In genomic region chr7:119842786-119843185, GRCh38 we compare ENCODE assay signal across 2 cellular contexts.
TF ChIP-seq lines count a peak whose summit lies in the region.

No MANE protein-coding gene starts in this region.

TF ChIP-seq in GM23338, 12 proteins besides CTCF, POLR2A, EP300 and RAD21 (continued from another document):
- TF ChIP-seq REST (IDR thresholded peaks at IDR 0.05; ENCODE audit: unreplicated experiment): no peak
- no peak for TF ChIP-seq STAT1 (IDR thresholded peaks at IDR 0.05; ENCODE audit: unreplicated experiment)
- TF ChIP-seq, protein P1, sequence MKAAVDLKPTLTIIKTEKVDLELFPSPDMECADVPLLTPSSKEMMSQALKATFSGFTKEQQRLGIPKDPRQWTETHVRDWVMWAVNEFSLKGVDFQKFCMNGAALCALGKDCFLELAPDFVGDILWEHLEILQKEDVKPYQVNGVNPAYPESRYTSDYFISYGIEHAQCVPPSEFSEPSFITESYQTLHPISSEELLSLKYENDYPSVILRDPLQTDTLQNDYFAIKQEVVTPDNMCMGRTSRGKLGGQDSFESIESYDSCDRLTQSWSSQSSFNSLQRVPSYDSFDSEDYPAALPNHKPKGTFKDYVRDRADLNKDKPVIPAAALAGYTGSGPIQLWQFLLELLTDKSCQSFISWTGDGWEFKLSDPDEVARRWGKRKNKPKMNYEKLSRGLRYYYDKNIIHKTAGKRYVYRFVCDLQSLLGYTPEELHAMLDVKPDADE (IDR thresholded peaks at IDR 0.05): no peak

TF ChIP-seq in K562, 482 proteins besides CTCF, POLR2A, EP300 and RAD21 (continued from another document):
- TF ChIP-seq, protein P2, sequence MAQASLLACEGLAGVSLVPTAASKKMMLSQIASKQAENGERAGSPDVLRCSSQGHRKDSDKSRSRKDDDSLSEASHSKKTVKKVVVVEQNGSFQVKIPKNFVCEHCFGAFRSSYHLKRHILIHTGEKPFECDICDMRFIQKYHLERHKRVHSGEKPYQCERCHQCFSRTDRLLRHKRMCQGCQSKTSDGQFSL (CRISPR knock-in tag; IDR thresholded peaks at IDR 0.05): no peak
- TF ChIP-seq, protein P2 (tag; IDR thresholded peaks at IDR 0.05): no peak
- TF ChIP-seq ZNF707 (CRISPR knock-in tag; conservative IDR thresholded peaks at IDR 0.05) (no peak), MAFK (IDR thresholded peaks at IDR 0.05; ENCODE audit: low read length) (no peak), HLTF (IDR thresholded peaks at IDR 0.05) (no peak), TAF7 (tag; IDR thresholded peaks at IDR 0.05) (no peak), TRIM25 (IDR thresholded peaks at IDR 0.05; ENCODE audit: borderline replicate concordance) (no peak), IFI16 (CRISPR knock-in tag; IDR thresholded peaks at IDR 0.05) (no peak), TCF7L2 (IDR thresholded peaks at IDR 0.05; ENCODE audit: low read depth, low read length) (no peak), ZBTB34 (CRISPR knock-in tag; IDR thresholded peaks at IDR 0.05) (no peak), ARHGAP35 (IDR thresholded peaks at IDR 0.05; ENCODE audit: partially characterized antibody) (no peak), PTBP1 (IDR thresholded peaks at IDR 0.05; ENCODE audit: low read depth, low read length) (no peak), CCNT2 (IDR thresholded peaks at IDR 0.05; ENCODE audit: borderline replicate concordance, extremely low read depth, insufficient read length, low read depth, low read length) (no peak), SMAD4 (CRISPR knock-in tag; conservative IDR thresholded peaks at IDR 0.05) (no peak)
- TF ChIP-seq, protein P3, sequence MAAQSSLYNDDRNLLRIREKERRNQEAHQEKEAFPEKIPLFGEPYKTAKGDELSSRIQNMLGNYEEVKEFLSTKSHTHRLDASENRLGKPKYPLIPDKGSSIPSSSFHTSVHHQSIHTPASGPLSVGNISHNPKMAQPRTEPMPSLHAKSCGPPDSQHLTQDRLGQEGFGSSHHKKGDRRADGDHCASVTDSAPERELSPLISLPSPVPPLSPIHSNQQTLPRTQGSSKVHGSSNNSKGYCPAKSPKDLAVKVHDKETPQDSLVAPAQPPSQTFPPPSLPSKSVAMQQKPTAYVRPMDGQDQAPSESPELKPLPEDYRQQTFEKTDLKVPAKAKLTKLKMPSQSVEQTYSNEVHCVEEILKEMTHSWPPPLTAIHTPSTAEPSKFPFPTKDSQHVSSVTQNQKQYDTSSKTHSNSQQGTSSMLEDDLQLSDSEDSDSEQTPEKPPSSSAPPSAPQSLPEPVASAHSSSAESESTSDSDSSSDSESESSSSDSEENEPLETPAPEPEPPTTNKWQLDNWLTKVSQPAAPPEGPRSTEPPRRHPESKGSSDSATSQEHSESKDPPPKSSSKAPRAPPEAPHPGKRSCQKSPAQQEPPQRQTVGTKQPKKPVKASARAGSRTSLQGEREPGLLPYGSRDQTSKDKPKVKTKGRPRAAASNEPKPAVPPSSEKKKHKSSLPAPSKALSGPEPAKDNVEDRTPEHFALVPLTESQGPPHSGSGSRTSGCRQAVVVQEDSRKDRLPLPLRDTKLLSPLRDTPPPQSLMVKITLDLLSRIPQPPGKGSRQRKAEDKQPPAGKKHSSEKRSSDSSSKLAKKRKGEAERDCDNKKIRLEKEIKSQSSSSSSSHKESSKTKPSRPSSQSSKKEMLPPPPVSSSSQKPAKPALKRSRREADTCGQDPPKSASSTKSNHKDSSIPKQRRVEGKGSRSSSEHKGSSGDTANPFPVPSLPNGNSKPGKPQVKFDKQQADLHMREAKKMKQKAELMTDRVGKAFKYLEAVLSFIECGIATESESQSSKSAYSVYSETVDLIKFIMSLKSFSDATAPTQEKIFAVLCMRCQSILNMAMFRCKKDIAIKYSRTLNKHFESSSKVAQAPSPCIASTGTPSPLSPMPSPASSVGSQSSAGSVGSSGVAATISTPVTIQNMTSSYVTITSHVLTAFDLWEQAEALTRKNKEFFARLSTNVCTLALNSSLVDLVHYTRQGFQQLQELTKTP (IDR thresholded peaks at IDR 0.05; ENCODE audit: low read depth in 1 of 2, partially characterized antibody in 2 of 2): no peak
- TF ChIP-seq, protein P4, sequence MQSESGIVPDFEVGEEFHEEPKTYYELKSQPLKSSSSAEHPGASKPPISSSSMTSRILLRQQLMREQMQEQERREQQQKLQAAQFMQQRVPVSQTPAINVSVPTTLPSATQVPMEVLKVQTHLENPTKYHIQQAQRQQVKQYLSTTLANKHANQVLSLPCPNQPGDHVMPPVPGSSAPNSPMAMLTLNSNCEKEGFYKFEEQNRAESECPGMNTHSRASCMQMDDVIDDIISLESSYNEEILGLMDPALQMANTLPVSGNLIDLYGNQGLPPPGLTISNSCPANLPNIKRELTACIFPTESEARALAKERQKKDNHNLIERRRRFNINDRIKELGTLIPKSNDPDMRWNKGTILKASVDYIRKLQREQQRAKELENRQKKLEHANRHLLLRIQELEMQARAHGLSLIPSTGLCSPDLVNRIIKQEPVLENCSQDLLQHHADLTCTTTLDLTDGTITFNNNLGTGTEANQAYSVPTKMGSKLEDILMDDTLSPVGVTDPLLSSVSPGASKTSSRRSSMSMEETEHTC (IDR thresholded peaks at IDR 0.05): no peak
